In genomic region chr22:30305906-30306628, GRCh38 we compare ENCODE assay signal across 1 cellular context.
TF ChIP-seq lines count a peak whose summit lies in the region.

No MANE protein-coding gene starts in this region.

TF ChIP-seq in K562, 482 proteins besides CTCF, POLR2A, EP300 and RAD21 (continued from another document and continues in another):
- no peak for TF ChIP-seq E2F4 (CRISPR knock-in tag; IDR thresholded peaks at IDR 0.05; ENCODE audit: low read depth)
- TF ChIP-seq ZNF76 (CRISPR knock-in tag; IDR thresholded peaks at IDR 0.05; ENCODE audit: borderline replicate concordance) = no peak
- peak; percentile 56 for TF ChIP-seq CBFA2T2 (conservative IDR thresholded peaks at IDR 0.05)
- TF ChIP-seq MAFG (tag; conservative IDR thresholded peaks at IDR 0.05) = no peak
- no peak for TF ChIP-seq MGA (IDR thresholded peaks at IDR 0.05)
- peak; percentile 70 for TF ChIP-seq FOXM1 (IDR thresholded peaks at IDR 0.05; ENCODE audit: low read depth)
- TF ChIP-seq FOXM1 (CRISPR knock-in tag; IDR thresholded peaks at IDR 0.05; ENCODE audit: low read depth) = no peak
- no peak for TF ChIP-seq GTF3C2 (IDR thresholded peaks at IDR 0.05; ENCODE audit: borderline replicate concordance, extremely low read depth, insufficient read length)
- TF ChIP-seq TFE3 (CRISPR knock-in tag; IDR thresholded peaks at IDR 0.05) = no peak
- no peak for TF ChIP-seq STAT5B (CRISPR knock-in tag; IDR thresholded peaks at IDR 0.05)
- TF ChIP-seq CBFA2T3 (IDR thresholded peaks at IDR 0.05) = peak; percentile 76
- no peak for TF ChIP-seq JUND (IDR thresholded peaks at IDR 0.05; ENCODE audit: borderline replicate concordance, low read depth, low read length)
- TF ChIP-seq JUND (tag; IDR thresholded peaks at IDR 0.05; ENCODE audit: borderline replicate concordance, low read depth, low read length) = no peak; the same call in 2 of the 3 replicates
- TF ChIP-seq E2F8 (IDR thresholded peaks at IDR 0.05; ENCODE audit: low read depth, partially characterized antibody) = no peak
- no peak for TF ChIP-seq ZNF324 (CRISPR knock-in tag; IDR thresholded peaks at IDR 0.05)
- no peak for TF ChIP-seq FOXK1 (CRISPR knock-in tag; IDR thresholded peaks at IDR 0.05; ENCODE audit: borderline replicate concordance)
- TF ChIP-seq LCOR (CRISPR knock-in tag; IDR thresholded peaks at IDR 0.05) = no peak
- no peak for TF ChIP-seq XRCC5 (IDR thresholded peaks at IDR 0.05; ENCODE audit: low read depth, low read length)
- no peak for TF ChIP-seq ZNF184 (CRISPR knock-in tag; IDR thresholded peaks at IDR 0.05)
- TF ChIP-seq RFX7 (CRISPR knock-in tag; IDR thresholded peaks at IDR 0.05) = no peak
- TF ChIP-seq EWSR1 (IDR thresholded peaks at IDR 0.05; ENCODE audit: borderline replicate concordance, low read depth, partially characterized antibody) = no peak
- no peak for TF ChIP-seq KAT8 (IDR thresholded peaks at IDR 0.05; ENCODE audit: low read depth)
- no peak for TF ChIP-seq SIN3B (IDR thresholded peaks at IDR 0.05; ENCODE audit: low read depth)
- TF ChIP-seq ZNF778 (CRISPR knock-in tag; IDR thresholded peaks at IDR 0.05) = no peak
- no peak for TF ChIP-seq HBP1 (CRISPR knock-in tag; IDR thresholded peaks at IDR 0.05)
- TF ChIP-seq ZNF586 (CRISPR knock-in tag; conservative IDR thresholded peaks at IDR 0.05) = no peak
- TF ChIP-seq THRB (CRISPR knock-in tag; conservative IDR thresholded peaks at IDR 0.05) = no peak
- TF ChIP-seq NELFE (IDR thresholded peaks at IDR 0.05; ENCODE audit: insufficient read depth, insufficient read length) = no peak
- peak; percentile 86 to 89 for TF ChIP-seq KDM1A (IDR thresholded peaks at IDR 0.05)
- no peak for TF ChIP-seq TCFL5 (CRISPR knock-in tag; conservative IDR thresholded peaks at IDR 0.05)
- TF ChIP-seq ZNF766 (CRISPR knock-in tag; conservative IDR thresholded peaks at IDR 0.05) = no peak
